ENCODE assay signal across 10 cellular contexts in the genomic region with DNA sequence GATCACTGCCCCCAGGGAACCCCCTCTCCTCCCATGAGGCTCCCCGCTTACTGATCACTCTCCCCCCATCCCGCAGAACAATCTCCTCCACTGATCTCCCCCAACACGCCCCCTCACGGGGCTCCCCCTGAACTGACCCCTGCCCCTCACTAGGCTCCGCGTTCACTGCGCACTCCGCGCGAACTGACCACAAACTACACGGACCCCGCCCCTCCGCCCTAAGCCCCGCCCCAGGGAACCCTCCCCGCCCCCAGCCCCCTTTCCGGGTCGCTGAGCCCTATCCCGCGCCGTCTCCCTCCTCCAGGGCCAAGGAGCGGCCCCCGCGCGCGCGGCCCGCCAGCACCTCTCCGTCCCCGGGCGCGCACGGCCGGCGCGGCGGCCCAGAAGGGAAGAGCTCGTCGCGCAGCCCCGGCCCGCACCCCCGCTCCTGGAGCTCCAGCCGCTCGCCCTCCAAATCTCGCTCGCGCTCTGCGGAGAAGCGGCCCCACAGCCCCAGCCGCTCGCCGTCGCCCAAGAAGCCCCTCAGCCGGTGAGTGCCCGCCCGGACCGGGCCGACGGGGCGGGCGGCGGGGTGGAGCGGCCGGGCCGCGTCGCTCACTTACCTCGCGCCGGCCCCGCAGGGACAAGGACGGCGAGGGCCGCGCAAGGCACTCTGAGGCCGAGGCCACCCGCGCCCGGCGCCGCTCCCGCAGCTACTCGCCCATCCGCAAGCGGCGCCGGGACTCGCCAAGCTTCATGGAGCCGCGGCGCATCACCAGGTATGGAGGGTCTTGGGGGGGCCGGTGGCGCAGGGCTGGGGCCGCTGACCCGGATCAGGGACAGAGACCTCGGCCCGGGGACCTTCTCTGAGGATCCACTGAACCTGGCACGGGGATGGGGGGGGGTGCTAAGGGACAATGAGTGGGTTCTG. TPM values are rescaled to one million over a fixed set of nuclear protein-coding genes. Genes with fewer than 3 reads are reported as not detected.
DNase-seq lines count a peak whose midpoint lies in the region; ATAC-seq, FAIRE-seq and TF ChIP-seq lines count a peak whose summit lies in the region.
"Had no signal": no experiment of that assay in that cellular context is flagged by ENCODE, and none has a peak within 500 bp of the region (broad histone marks: within the 10 kb centered on the region; RNA-seq: fewer than 3 reads in every experiment).

No MANE protein-coding gene starts in this region.

- H3K4me1 Mint-ChIP-seq in activated T-cell treated with anti-CD3 and anti-CD28 coated beads, Interleukin-2, amount 50 U/mL, for 24 hours (ENCODE audit: low read depth), result peaks cover 6% of the 10 kb centered on the region

- no peak overlapping the region for H2AFZ ChIP-seq in HepG2 (ENCODE audit: low read length)

- no peaks in the 10 kb centered on the region for H3K79me2 ChIP-seq in HepG2 (ENCODE audit: insufficient read depth, low read length)

- H3K4me3 Mint-ChIP-seq in activated T-cell treated with anti-CD3 and anti-CD28 coated beads, Interleukin-2, amount 50 U/mL, for 24 hours, result peak overlapping the region; percentile 43

- H3K27me3 Mint-ChIP-seq in activated T-cell treated with anti-CD3 and anti-CD28 coated beads, Interleukin-2, amount 50 U/mL, for 24 hours, result peaks cover 57% of the 10 kb centered on the region

- peak overlapping the region; percentile 42 to 68 (median 59) for H3K4me3 ChIP-seq in breast epithelium
- no peak overlapping the region for H3K4me3 ChIP-seq in HepG2 (replicated peaks in 1 of 3; ENCODE audit: insufficient read depth in 1 of 3, low read depth in 2 of 3, low read length in 3 of 3)
- peak overlapping the region; percentile 31 to 49 (median 38) for H3K4me3 ChIP-seq in transverse colon

- in situ Hi-C loops in HepG2 (cut with HindIII; ENCODE audit: extremely low pct_ligation_motif_present, low pct_unique_long_range_greater_than_20kb), result loop anchor here (5.0 kb wide), 1 partner anchor 35 kb away; no protein-coding TSS in a partner anchor
- in situ Hi-C loops in transverse colon (cut with MboI; ENCODE audit: low pct_ligation_motif_present in 1 of 4, low pct_unique_long_range_greater_than_20kb in 1 of 4, low sequenced_read_pairs in 3 of 4), result no loop called here

- TF ChIP-seq RAD21 in HepG2 (CRISPR knock-in tag; IDR thresholded peaks at IDR 0.05), result no peak

- TF ChIP-seq EP300 in HepG2 (IDR thresholded peaks at IDR 0.05; ENCODE audit: low read depth in 2 of 2, low read length in 2 of 2) (no peak), HepG2 (CRISPR knock-in tag; IDR thresholded peaks at IDR 0.05; ENCODE audit: borderline replicate concordance) (no peak), transverse colon (IDR thresholded peaks at IDR 0.05; ENCODE audit: low read depth) (no peak)

- H3K27ac Mint-ChIP-seq in activated T-cell treated with anti-CD3 and anti-CD28 coated beads, Interleukin-2, amount 50 U/mL, for 24 hours, result no peak overlapping the region

- intact Hi-C loops in breast epithelium (cut with DNase I; ENCODE audit: low total_unique reads), result no loop called here
- intact Hi-C loops in HepG2 (cut with micrococcal nuclease; ENCODE audit: unreplicated experiment), result no loop called here
- intact Hi-C loops in transverse colon (cut with DNase I; ENCODE audit: low total_unique reads), result no loop called here

- H3K9me3 Mint-ChIP-seq in activated T-cell treated with anti-CD3 and anti-CD28 coated beads, Interleukin-2, amount 50 U/mL, for 24 hours, result no peaks in the 10 kb centered on the region

- no peak for DNase-seq in activated T-cell treated with anti-CD3 and anti-CD28 coated beads, Interleukin-2, amount 50 U/mL, for 24 hours
- DNase-seq in activated T-cell treated with anti-CD3 and anti-CD28 coated beads, Interleukin-2, amount 50 U/mL, for 1 hour, result no peak
- no peak for DNase-seq in breast epithelium (ENCODE audit: low spot score in 2 of 2)
- DNase-seq in HepG2 (ENCODE audit: low spot score), result no peak
- DNase-seq in transverse colon, result no peak
- no peak for DNase-seq in SK-N-DZ (ENCODE audit: low spot score)
- no peak for DNase-seq in pons (ENCODE audit: low spot score)
- DNase-seq: NCI-H446 treated with DMSO at 0.1 percent for 48 hours had no signal

- POLR2A ChIA-PET in HepG2 (lab: Yijun Ruan, JAX), result no interaction called here

- CTCF ChIA-PET in HepG2 (lab: Yijun Ruan, JAX; ENCODE audit: low intra/inter-chr PET ratio, low total read pairs), result no interaction called here

- WGBS in HepG2 (ENCODE audit: low lambda C conversion rate), result 7% methylated on average over 21 of the region's 98 CpGs
- 8% methylated on average over 45 of the region's 98 CpGs; no CpG with 5 or more reads in 1 of the 2 donors for WGBS in transverse colon (ENCODE audit: low coverage in 1 of 2), 2 donors

- BruUV-seq in HepG2 (replicated peaks; lab: Mats Ljungman, UMichigan), result no TSS peak

- H3K9ac ChIP-seq in HepG2 (ENCODE audit: insufficient read depth, low read depth, low read length), result no peak overlapping the region

- H3K27ac ChIP-seq in breast epithelium (peak overlapping the region; percentile 21 to 50), HepG2 (ENCODE audit: extremely low read length, insufficient read depth, low read length) (no peak overlapping the region), transverse colon (no peak overlapping the region)

- H3K36me3 ChIP-seq in breast epithelium (no peaks in the 10 kb centered on the region), HepG2 (replicated peaks in 1 of 2; ENCODE audit: control insufficient read depth in 1 of 2, insufficient read depth in 2 of 2, low read length in 2 of 2) (no peaks in the 10 kb centered on the region), transverse colon (no peaks in the 10 kb centered on the region)

- no peaks in the 10 kb centered on the region for H4K20me1 ChIP-seq in HepG2 (ENCODE audit: insufficient read depth, low read length)

- H3K4me2 ChIP-seq in HepG2 (ENCODE audit: low read depth, low read length), result peak overlapping the region; percentile 1; the same call in 1 of the 2 replicates

- no peak for FAIRE-seq in HepG2 (lab: Jason Lieb, UNC)
- FAIRE-seq: islet of Langerhans had no signal

- H3K27me3 ChIP-seq in breast epithelium (no peaks in the 10 kb centered on the region), HepG2 (ENCODE audit: control insufficient read depth in 1 of 2, insufficient read depth in 2 of 2, low read length in 2 of 2) (peaks cover 10 to 64% of the 10 kb centered on the region in 2 experiments), transverse colon (peaks cover 77% of the 10 kb centered on the region)

- H3K4me1 ChIP-seq in breast epithelium (no peaks in the 10 kb centered on the region), HepG2 (ENCODE audit: insufficient read depth, low read length) (peaks cover 28% of the 10 kb centered on the region), transverse colon (peaks cover 5 to 28% (median 17%) of the 10 kb centered on the region in 4 donors)

- TF ChIP-seq POLR2A in breast epithelium (IDR thresholded peaks at IDR 0.05) (no peak), HepG2 (IDR thresholded peaks at IDR 0.05; ENCODE audit: insufficient read depth in 1 of 2, low read depth in 2 of 2, low read length in 2 of 2) (no peak), transverse colon (IDR thresholded peaks at IDR 0.05) (no peak)

- H3K36me3 Mint-ChIP-seq in activated T-cell treated with anti-CD3 and anti-CD28 coated beads, Interleukin-2, amount 50 U/mL, for 24 hours (ENCODE audit: low read depth), result no peaks in the 10 kb centered on the region

- ATAC-seq in HepG2 (no peak), GM19452 (IDR thresholded peaks at IDR 0.05; ENCODE audit: unreplicated experiment) (no peak)

- no peak for TF ChIP-seq CTCF in breast epithelium (IDR thresholded peaks at IDR 0.05)
- TF ChIP-seq CTCF in HepG2 (CRISPR knock-in tag; IDR thresholded peaks at IDR 0.05), result no peak
- TF ChIP-seq CTCF in transverse colon (IDR thresholded peaks at IDR 0.05), result no peak

- H3K9me3 ChIP-seq in breast epithelium (no peaks in the 10 kb centered on the region), HepG2 (ENCODE audit: low read length) (no peaks in the 10 kb centered on the region), transverse colon (no peaks in the 10 kb centered on the region)

TF ChIP-seq in HepG2, 621 proteins besides CTCF, POLR2A, EP300 and RAD21:
- TF ChIP-seq ZKSCAN5 (CRISPR knock-in tag; IDR thresholded peaks at IDR 0.05) (no peak), HNRNPLL (IDR thresholded peaks at IDR 0.05; ENCODE audit: low read depth, low read length, poor library complexity, severe bottlenecking) (peak; percentile 40)

RNA-seq across cellular contexts. Expression of gene HSPB1, which starts 19.9 kb away (rescaled TPM):
- total RNA-seq in breast epithelium, result 100 to 1,000 TPM; 210 to 264 (median 211) TPM
- total RNA-seq in HepG2 (2016; rRNA removed; fragmentation: Illumina TruSeq; extraction: Trizol), result 21.0 and 22.7 TPM in 2 replicates
- 28.6 and 37.9 TPM in 2 replicates for total RNA-seq in HepG2 (2016; cell fraction: cytosol; rRNA removed; fragmentation: Illumina TruSeq; extraction: Trizol; ENCODE audit: low read depth)
- 19.5 and 23.3 TPM in 2 replicates for total RNA-seq in HepG2 (2016; cell fraction: insoluble cytoplasmic fraction; rRNA removed; fragmentation: Illumina TruSeq; extraction: Trizol)
- total RNA-seq in HepG2 (2016; cell fraction: membrane; rRNA removed; fragmentation: Illumina TruSeq; extraction: Trizol), result 23.9 and 34.4 TPM in 2 replicates
- total RNA-seq in HepG2 (2016; cell fraction: nucleus; rRNA removed; fragmentation: Illumina TruSeq; extraction: Trizol), result 7.9 and 12.0 TPM in 2 replicates
- polyA plus RNA-seq in HepG2 (2011; rRNA removed), result 38.6 and 58.7 TPM in 2 replicates
- 27.4 and 50.9 TPM in 2 replicates for polyA plus RNA-seq in HepG2 (2011; cell fraction: cytosol; rRNA removed)
- polyA plus RNA-seq in HepG2 (2011; cell fraction: nucleus; rRNA removed), result 34.0 and 48.4 TPM in 2 replicates
- 35.1 and 96.6 TPM in 2 replicates for polyA plus RNA-seq in HepG2 (2012)
- 146 and 151 TPM in 2 replicates for polyA plus RNA-seq in HepG2 (2016; cell fraction: cytosol; fragmentation: Illumina TruSeq; extraction: Trizol; ENCODE audit: low read depth)
- polyA plus RNA-seq in HepG2 (2016; cell fraction: insoluble cytoplasmic fraction; fragmentation: Illumina TruSeq; extraction: Trizol; ENCODE audit: low read depth), result 58.6 and 80.2 TPM in 2 replicates
- polyA plus RNA-seq in HepG2 (2016; cell fraction: membrane; fragmentation: Illumina TruSeq; extraction: Trizol; ENCODE audit: low read depth), result 115 and 119 TPM in 2 replicates
- polyA plus RNA-seq in HepG2 (2016; cell fraction: nucleus; fragmentation: Illumina TruSeq; extraction: Trizol; ENCODE audit: insufficient read depth, low read depth), result 42.2 and 50.9 TPM in 2 replicates
- polyA minus RNA-seq in HepG2 (2011; rRNA and poly(A)+ RNA removed; ENCODE audit: low replicate concordance), result 27.1 and 53.9 TPM in 2 replicates
- polyA minus RNA-seq in HepG2 (2011; cell fraction: cytosol; rRNA and poly(A)+ RNA removed), result 26.1 and 27.0 TPM in 2 replicates
- 5.0 and 5.2 TPM in 2 replicates for polyA minus RNA-seq in HepG2 (2011; cell fraction: nucleus; rRNA and poly(A)+ RNA removed)
- total RNA-seq in transverse colon, result 1,000 to 10,000 TPM in 1 of 4 donors, 100 to 1,000 TPM in 3; 387 to 1,086 (median 519) TPM
- polyA plus RNA-seq in SK-N-DZ (2014; cell fraction: cytosol; rRNA removed), result 24.8 and 32.8 TPM in 2 replicates
- 8.4 and 14.6 TPM in 2 replicates for polyA plus RNA-seq in SK-N-DZ (2014; cell fraction: nucleus; rRNA removed)

Comparison
In these comparisons a context has a peak if more than half of its experiments do, and no peak if none do; other contexts are left out.
1. H3K27ac ChIP-seq: peak in breast epithelium (2 of 2); none in HepG2 (single experiment) and transverse colon (0 of 4).
2. H3K4me3 ChIP-seq: peak in breast epithelium (3 of 3) and transverse colon (4 of 4); none in HepG2 (0 of 3).